Comparison of ENCODE assay signal across 8 cellular contexts in genomic region chr17:43943769-43944418, GRCh38. TPM values are rescaled to one million over a fixed set of nuclear protein-coding genes. Genes with fewer than 3 reads are reported as not detected.
A peak's percentile ranks its signal among the peaks of the same experiment; 100 is the strongest.
DNase-seq lines count a peak whose midpoint lies in the region; ATAC-seq and TF ChIP-seq lines count a peak whose summit lies in the region.

No MANE protein-coding gene starts in this region.

- H3K4me1 Mint-ChIP-seq in activated T-helper 2 cell treated with anti-CD3 and anti-CD28 coated beads, Interferon-gamma antibody, Interleukin-2, Interleukin-4, amounts not matched to agents 10 μg/mL and 5 μg/mL and 100 μg/mL, durations not matched to agents 14 hours and 24 hours and 36 hours (ENCODE audit: low read depth): peaks cover 3% of the 10 kb centered on the region

- no peak for ATAC-seq in GM21723 (IDR thresholded peaks at IDR 0.05; ENCODE audit: unreplicated experiment)

- H3K36me3 Mint-ChIP-seq in activated T-helper 2 cell treated with anti-CD3 and anti-CD28 coated beads, Interferon-gamma antibody, Interleukin-2, Interleukin-4, amounts not matched to agents 10 μg/mL and 5 μg/mL and 100 μg/mL, durations not matched to agents 14 hours and 24 hours and 36 hours (ENCODE audit: low read depth): no peaks in the 10 kb centered on the region

- intact Hi-C loops in activated T-helper 2 cell treated with anti-CD3 and anti-CD28 coated beads, Interferon-gamma antibody, Interleukin-2, Interleukin-4, amounts not matched to agents 10 μg/mL and 5 μg/mL and 100 μg/mL, durations not matched to agents 14 hours and 24 hours and 36 hours (cut with micrococcal nuclease): loop anchor here (1.0 to 2.0 kb wide), 2 partner anchors 51 to 97 kb away; no protein-coding TSS in a partner anchor

- TF ChIP-seq CTCF in fibroblast of villous mesenchyme (IDR thresholded peaks at IDR 0.05; ENCODE audit: insufficient read depth, low read depth, low read length): peak; percentile 87

- no peak overlapping the region for H3K4me3 Mint-ChIP-seq in activated T-helper 2 cell treated with anti-CD3 and anti-CD28 coated beads, Interferon-gamma antibody, Interleukin-2, Interleukin-4, amounts not matched to agents 10 μg/mL and 5 μg/mL and 100 μg/mL, durations not matched to agents 14 hours and 24 hours and 36 hours (ENCODE audit: low read depth)

- H3K27me3 Mint-ChIP-seq in activated T-helper 2 cell treated with anti-CD3 and anti-CD28 coated beads, Interferon-gamma antibody, Interleukin-2, Interleukin-4, amounts not matched to agents 10 μg/mL and 5 μg/mL and 100 μg/mL, durations not matched to agents 14 hours and 24 hours and 36 hours (ENCODE audit: low read depth): peaks cover 8% of the 10 kb centered on the region

- no peak overlapping the region for H3K4me3 ChIP-seq in fibroblast of villous mesenchyme (ENCODE audit: low read depth, low read length)

- DNase-seq in GM04504 (ENCODE audit: low read depth): peak; percentile 45
- DNase-seq in LoVo (ENCODE audit: low spot score): peak; percentile 79
- DNase-seq in SHP77 treated with DMSO at 0.1 percent for 48 hours (lab: John Stamatoyannopoulos, UW): peak; percentile 50
- peak; percentile 67 for DNase-seq in activated T-helper 2 cell treated with anti-CD3 and anti-CD28 coated beads, Interferon-gamma antibody, Interleukin-2, Interleukin-4, amounts not matched to agents 10 μg/mL and 5 μg/mL and 100 μg/mL, durations not matched to agents 14 hours and 24 hours and 36 hours (ENCODE audit: low spot score)
- peak; percentile 79 for DNase-seq in fibroblast of villous mesenchyme (ENCODE audit: low read depth)
- peak in 52 of 56 donors; percentile 4 to 86 (median 55) for DNase-seq in nucleus accumbens (lab: John Stamatoyannopoulos, UW)
- peak; percentile 90 for DNase-seq in superior temporal gyrus (ENCODE audit: extremely low spot score)

- H3K9me3 Mint-ChIP-seq in activated T-helper 2 cell treated with anti-CD3 and anti-CD28 coated beads, Interferon-gamma antibody, Interleukin-2, Interleukin-4, amounts not matched to agents 10 μg/mL and 5 μg/mL and 100 μg/mL, durations not matched to agents 14 hours and 24 hours and 36 hours: no peaks in the 10 kb centered on the region

- no peak overlapping the region for H3K27ac Mint-ChIP-seq in activated T-helper 2 cell treated with anti-CD3 and anti-CD28 coated beads, Interferon-gamma antibody, Interleukin-2, Interleukin-4, amounts not matched to agents 10 μg/mL and 5 μg/mL and 100 μg/mL, durations not matched to agents 14 hours and 24 hours and 36 hours

RNA-seq across cellular contexts. Expression of gene PPY, which starts 1.6 kb away (rescaled TPM):
- not detected in 2 replicates for total RNA-seq in activated T-helper 2 cell treated with anti-CD3 and anti-CD28 coated beads, Interferon-gamma antibody, Interleukin-2, Interleukin-4, amounts not matched to agents 10 μg/mL and 5 μg/mL and 100 μg/mL, durations not matched to agents 14 hours and 24 hours and 36 hours
- not detected in 2 replicates for total RNA-seq in fibroblast of villous mesenchyme

RNA-seq across cellular contexts. Expression of gene PYY, which starts 9.8 kb away (rescaled TPM):
- 0.18 TPM in 1 of 2 replicates, not detected in the other for total RNA-seq in activated T-helper 2 cell treated with anti-CD3 and anti-CD28 coated beads, Interferon-gamma antibody, Interleukin-2, Interleukin-4, amounts not matched to agents 10 μg/mL and 5 μg/mL and 100 μg/mL, durations not matched to agents 14 hours and 24 hours and 36 hours
- total RNA-seq in fibroblast of villous mesenchyme: not detected in 2 replicates

RNA-seq across cellular contexts. Expression of gene MPP2, which starts 36.6 kb away (rescaled TPM):
- 1.2 and 1.4 TPM in 2 replicates for total RNA-seq in activated T-helper 2 cell treated with anti-CD3 and anti-CD28 coated beads, Interferon-gamma antibody, Interleukin-2, Interleukin-4, amounts not matched to agents 10 μg/mL and 5 μg/mL and 100 μg/mL, durations not matched to agents 14 hours and 24 hours and 36 hours
- total RNA-seq in fibroblast of villous mesenchyme: under 0.01 and 1.3 TPM in 2 replicates
